In the genomic region with DNA sequence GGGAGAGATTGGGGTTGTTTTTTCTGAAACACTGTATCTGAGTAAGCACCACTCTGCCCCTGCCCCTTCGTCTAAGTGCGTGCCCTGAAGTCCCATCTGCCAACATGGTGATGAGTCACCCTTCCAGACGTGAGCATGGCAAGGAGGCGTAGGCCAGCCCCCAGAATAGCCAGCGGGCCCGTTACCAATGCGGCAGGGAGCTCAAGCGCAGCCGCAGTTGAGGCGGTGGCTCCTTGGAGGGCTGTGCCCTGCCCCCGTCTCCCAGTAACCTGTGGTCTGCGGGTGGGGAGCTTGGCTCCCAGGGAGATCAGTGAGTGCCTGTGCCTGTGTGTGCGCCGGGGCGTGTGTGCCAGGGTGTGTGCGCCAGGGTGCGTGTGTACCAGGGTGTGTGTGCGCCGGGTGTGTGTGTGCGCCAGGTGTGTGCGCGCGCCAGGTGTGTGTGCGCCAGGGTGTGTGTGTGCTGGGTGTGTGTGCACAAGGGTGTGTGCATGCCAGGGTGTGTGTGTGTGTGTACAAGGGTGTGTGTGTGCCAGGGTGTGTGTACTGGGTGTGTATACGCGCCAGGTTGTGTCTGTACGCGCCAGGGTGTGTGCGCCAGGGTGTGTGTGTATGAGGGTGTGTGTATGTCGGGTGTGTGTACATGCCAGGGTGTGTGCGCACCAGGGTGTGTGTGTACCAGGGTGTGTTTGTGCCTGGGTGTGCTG, we compare ENCODE assay signal across 8 cellular contexts.
A peak's percentile ranks its signal among the peaks of the same experiment; 100 is the strongest.
DNase-seq lines count a peak whose midpoint lies in the region; ATAC-seq and TF ChIP-seq lines count a peak whose summit lies in the region.

No MANE protein-coding gene starts in this region.

- H4K5ac ChIP-seq in mesendoderm (ENCODE audit: low read length): no peak overlapping the region
- no peak overlapping the region for H4K5ac ChIP-seq in H9 (ENCODE audit: insufficient read length, low read depth, low read length)

- H3K4ac ChIP-seq in mesendoderm (ENCODE audit: low read depth, low read length) (no peak overlapping the region), H9 (ENCODE audit: low read depth, low read length) (no peak overlapping the region)

- no peaks in the 10 kb centered on the region for H3K79me1 ChIP-seq in mesendoderm (ENCODE audit: low read length)
- H3K79me1 ChIP-seq in H9 (ENCODE audit: insufficient read depth, low read depth, low read length, poor library complexity, severe bottlenecking): no peaks in the 10 kb centered on the region

- H2BK15ac ChIP-seq in mesendoderm (replicated peaks; ENCODE audit: low read depth) (no peak overlapping the region), H9 (ENCODE audit: low read depth, low read length) (no peak overlapping the region)

- H3K9me3 ChIP-seq in KOPT-K1 (ENCODE audit: insufficient read depth, low read length, poor library complexity, severe bottlenecking) (no peaks in the 10 kb centered on the region), H9 (ENCODE audit: control insufficient read depth, low read depth, low read length) (no peaks in the 10 kb centered on the region)

- H3K4me3 Mint-ChIP-seq in H9: no peak overlapping the region

- H3K79me2 ChIP-seq in mesendoderm (ENCODE audit: control insufficient read depth, insufficient read depth, low read length): no peaks in the 10 kb centered on the region
- H3K79me2 ChIP-seq in H9 (ENCODE audit: insufficient read depth, low read length): no peaks in the 10 kb centered on the region

- H3K27me3 ChIP-seq in mesendoderm (ENCODE audit: insufficient read depth, low read length, poor library complexity) (no peaks in the 10 kb centered on the region), H9 (ENCODE audit: insufficient read depth, low read length) (no peaks in the 10 kb centered on the region)

- H3K56ac ChIP-seq in mesendoderm (ENCODE audit: low read length) (no peak overlapping the region), H9 (ENCODE audit: insufficient read length, low read depth, low read length) (no peak overlapping the region)

- H2BK120ac ChIP-seq in mesendoderm (ENCODE audit: low read depth, low read length) (no peak overlapping the region), H9 (ENCODE audit: low read depth, low read length, poor library complexity, severe bottlenecking) (no peak overlapping the region)

- peak; percentile 40 for DNase-seq in effector CD4-positive, alpha-beta T cell
- DNase-seq in stimulated activated CD4-positive, alpha-beta T cell treated with anti-CD3 and anti-CD28 coated beads, TNF-alpha, amount 100 ng/mL, for 48 hours (ENCODE audit: low read depth in 3 of 3): peak in 2 of 3 donors; percentile 44 to 57
- DNase-seq in mesendoderm (no peak), RPMI8226 (no peak), SKM-1 treated with dmso at 0.1 percent for 144 hours (lab: John Stamatoyannopoulos, UW; ENCODE audit: unreplicated experiment) (no peak), H9 (no peak)

- H3K14ac ChIP-seq in H9 (ENCODE audit: insufficient read depth, low read length): no peak overlapping the region

- peaks cover 51% of the 10 kb centered on the region for H3K36me3 ChIP-seq in KOPT-K1 (ENCODE audit: insufficient read depth, low read length)
- H3K36me3 ChIP-seq in mesendoderm (ENCODE audit: control insufficient read depth, insufficient read depth, low read length): no peaks in the 10 kb centered on the region

- H3K9me3 Mint-ChIP-seq in H9: no peaks in the 10 kb centered on the region

- H3K23ac ChIP-seq in mesendoderm (ENCODE audit: low read length) (no peak overlapping the region), H9 (ENCODE audit: insufficient read length, low read depth, low read length) (no peak overlapping the region)

- no peak for TF ChIP-seq CTCF in H9 (conservative IDR thresholded peaks at IDR 0.05)

- H3K4me1 Mint-ChIP-seq in H9: no peaks in the 10 kb centered on the region; a peak in 1 of 4 replicates

- no peak overlapping the region for H3K4me3 ChIP-seq in mesendoderm (ENCODE audit: low read length)

- H3K27ac ChIP-seq in KOPT-K1 (ENCODE audit: low read depth, low read length, poor library complexity, severe bottlenecking) (peak overlapping the region; percentile 97), mesendoderm (ENCODE audit: low read depth, low read length) (no peak overlapping the region), H9 (ENCODE audit: insufficient read length, low read depth, low read length) (no peak overlapping the region)

- H3K4me2 ChIP-seq in mesendoderm (ENCODE audit: low read length): no peak overlapping the region
- no peak overlapping the region for H3K4me2 ChIP-seq in H9 (ENCODE audit: insufficient read depth, insufficient read length, low read length)

- no peaks in the 10 kb centered on the region for H3K27me3 Mint-ChIP-seq in H9 (ENCODE audit: low read depth)

- H3K36me3 Mint-ChIP-seq in H9 (ENCODE audit: insufficient read depth in 1 of 3, low read depth in 3 of 3): peaks cover 10 to 30% (median 21%) of the 10 kb centered on the region in 3 experiments; a peak in 6 of 7 replicates

- ATAC-seq in activated CD4-positive, CD25-positive, alpha-beta regulatory T cell treated with anti-CD3 and anti-CD28 coated beads, Interleukin-2, amount 50 U/mL, for 24 hours: peak; percentile 34 to 35

- no peak overlapping the region for H4K91ac ChIP-seq in H9 (ENCODE audit: insufficient read length, low read depth, low read length)

- H2AK5ac ChIP-seq in mesendoderm (ENCODE audit: low read length) (no peak overlapping the region), H9 (ENCODE audit: insufficient read length, low read length) (no peak overlapping the region)

- H3K4me1 ChIP-seq in mesendoderm (ENCODE audit: control insufficient read depth, low read depth, low read length): no peaks in the 10 kb centered on the region
- no peaks in the 10 kb centered on the region for H3K4me1 ChIP-seq in H9 (ENCODE audit: insufficient read depth, low read length)

- no CpG with 5 or more reads among the region's 31 CpGs for WGBS in mesendoderm (ENCODE audit: extremely low coverage, insufficient coverage, low lambda C conversion rate)
- WGBS in H9 (ENCODE audit: extremely low coverage, insufficient read length, low lambda C conversion rate): no CpG with 5 or more reads among the region's 31 CpGs

- no peaks in the 10 kb centered on the region for H3K23me2 ChIP-seq in H9 (ENCODE audit: insufficient read length, low read depth, low read length, poor library complexity, severe bottlenecking)

- H3T11ph ChIP-seq in H9 (ENCODE audit: low read length): no peak overlapping the region

- peak overlapping the region in 1 of 3 experiments; percentile 36; a peak in 1 of 7 replicates for H3K27ac Mint-ChIP-seq in H9

- no peak overlapping the region for H4K8ac ChIP-seq in mesendoderm (ENCODE audit: low read depth, low read length)
- no peak overlapping the region for H4K8ac ChIP-seq in H9 (replicated peaks; ENCODE audit: insufficient read length, low read depth, low read length)

- peaks cover 2% of the 10 kb centered on the region for H4K20me1 ChIP-seq in H9 (ENCODE audit: control insufficient read depth, insufficient read depth, insufficient read length)

- no peak overlapping the region for H2BK12ac ChIP-seq in H9 (ENCODE audit: insufficient read length, low read depth, low read length)

- no peak overlapping the region for H3K9ac ChIP-seq in mesendoderm (ENCODE audit: low read length)
- H3K9ac ChIP-seq in H9 (ENCODE audit: extremely low read depth, insufficient read length, low read length): no peak overlapping the region

- no peak overlapping the region for H3K18ac ChIP-seq in mesendoderm (ENCODE audit: low read length)
- no peak overlapping the region for H3K18ac ChIP-seq in H9 (ENCODE audit: insufficient read length, low read depth, low read length)

- H2AFZ ChIP-seq in H9 (ENCODE audit: low read length): no peak overlapping the region

- H2BK20ac ChIP-seq in H9 (ENCODE audit: low read depth, low read length, poor library complexity, severe bottlenecking): no peak overlapping the region

- H2BK5ac ChIP-seq in mesendoderm (ENCODE audit: low read length): no peak overlapping the region
- H2BK5ac ChIP-seq in H9 (ENCODE audit: insufficient read length, low read length): no peak overlapping the region

Comparison
In these comparisons a context has a peak if more than half of its experiments do, and no peak if none do; other contexts are left out.
1. DNase-seq: peak in effector CD4-positive, alpha-beta T cell (single experiment) and stimulated activated CD4-positive, alpha-beta T cell treated with anti-CD3 and anti-CD28 coated beads, TNF-alpha, amount 100 ng/mL, for 48 hours (2 of 3); none in mesendoderm (single experiment), RPMI8226 (single experiment), SKM-1 treated with dmso at 0.1 percent for 144 hours (single experiment) and H9 (single experiment).